ENCODE assay signal across 20 cellular contexts in genomic region chr7:107838816-107839584, GRCh38. TPM values are rescaled to one million over a fixed set of nuclear protein-coding genes. Genes with fewer than 3 reads are reported as not detected.
"Had no signal": no experiment of that assay in that cellular context is flagged by ENCODE, and none has a peak within 500 bp of the region (broad histone marks: within the 10 kb centered on the region; RNA-seq: fewer than 3 reads in every experiment).

No MANE protein-coding gene starts in this region.

- H3K27ac ChIP-seq: dorsolateral prefrontal cortex, gastroesophageal sphincter, left ventricle myocardium inferior, lower lobe of right lung, pancreas, testis, tibial nerve had no signal

- H3K36me3 ChIP-seq: gastroesophageal sphincter, left ventricle myocardium inferior, lower lobe of right lung, pancreas, tibial nerve had no signal

- H3K9me3 ChIP-seq: gastroesophageal sphincter, left ventricle myocardium inferior, lower lobe of right lung, pancreas, testis had no signal

- H3K27me3 ChIP-seq: gastroesophageal sphincter, pancreas, testis, tibial nerve had no signal

- H3K4me2 ChIP-seq: smooth muscle cell had no signal

- H3K4me3 ChIP-seq: dorsolateral prefrontal cortex, gastroesophageal sphincter, left ventricle myocardium inferior, lower lobe of right lung, pancreas, smooth muscle cell, testis, tibial nerve had no signal

- H3K4me1 ChIP-seq: gastroesophageal sphincter, left ventricle myocardium inferior, lower lobe of right lung, testis, tibial nerve had no signal

- DNase-seq: cortex of kidney; dorsolateral prefrontal cortex; effector CD8-positive, alpha-beta T cell; immature natural killer cell; left ventricle myocardium inferior; lower lobe of right lung; naive B cell; occipital lobe; pancreas; right cardiac atrium; stimulated activated CD4-positive, alpha-beta T cell treated with anti-CD3 and anti-CD28 coated beads, Interleukin-2, amount 100 ng/mL, for 48 hours; stimulated activated naive CD8-positive, alpha-beta T cell treated with anti-CD3 and anti-CD28 coated beads, Interleukin-15, Interleukin-2, amounts not matched to agents 100 U/mL and 50 U/mL, for 24 hours; testis had no signal

- ATAC-seq: esophagus mucosa; gastroesophageal sphincter; lower lobe of right lung; right cardiac atrium; stimulated activated naive CD8-positive, alpha-beta T cell treated with anti-CD3 and anti-CD28 coated beads, Interleukin-15, Interleukin-2, amounts not matched to agents 100 U/mL and 50 U/mL, for 24 hours had no signal

RNA-seq across cellular contexts. Expression of gene SLC26A3, which starts 36.0 kb away (rescaled TPM):
- total RNA-seq: dorsolateral prefrontal cortex, fibroblast of villous mesenchyme, lower lobe of right lung, mesothelial cell of epicardium, occipital lobe, right cardiac atrium, smooth muscle cell, tibial nerve had no signal
- polyA plus RNA-seq: immature natural killer cell, keratinocyte, smooth muscle cell had no signal
